Comparison of ENCODE assay signal across 1 cellular context in the genomic region with DNA sequence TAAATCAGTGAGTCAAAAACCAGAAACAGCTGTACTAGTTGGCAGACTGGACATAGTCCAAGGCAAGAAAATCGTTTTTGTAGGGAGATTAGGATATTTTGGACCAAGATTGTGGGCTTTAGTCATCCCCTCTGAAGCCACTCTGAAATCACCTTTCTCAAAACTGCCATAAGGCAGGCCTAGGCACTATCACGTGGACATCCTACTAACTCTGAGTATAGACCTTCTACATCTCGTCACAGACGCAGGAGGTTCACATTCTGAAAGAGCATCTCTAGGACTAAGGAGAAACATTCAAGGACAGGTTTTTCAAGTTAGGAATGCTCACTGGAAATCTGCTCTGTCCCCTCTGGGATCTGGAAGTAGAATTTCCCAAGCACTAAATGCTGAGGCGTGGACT.
TF ChIP-seq lines count a peak whose summit lies in the region.

No MANE protein-coding gene starts in this region.

TF ChIP-seq in H1, 55 proteins besides CTCF, POLR2A, EP300 and RAD21 (continued from another document):
- no peak for TF ChIP-seq SP1 (IDR thresholded peaks at IDR 0.05; ENCODE audit: low read depth, low read length)
- TF ChIP-seq GTF2F1 (IDR thresholded peaks at IDR 0.05; ENCODE audit: borderline replicate concordance, low read depth, low read length): no peak
- TF ChIP-seq, protein P1, sequence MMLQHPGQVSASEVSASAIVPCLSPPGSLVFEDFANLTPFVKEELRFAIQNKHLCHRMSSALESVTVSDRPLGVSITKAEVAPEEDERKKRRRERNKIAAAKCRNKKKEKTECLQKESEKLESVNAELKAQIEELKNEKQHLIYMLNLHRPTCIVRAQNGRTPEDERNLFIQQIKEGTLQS (IDR thresholded peaks at IDR 0.05; ENCODE audit: insufficient read depth, low read depth, low read length): no peak
- TF ChIP-seq SIX5 (IDR thresholded peaks at IDR 0.05; ENCODE audit: low read depth, low read length): no peak
- TF ChIP-seq GABPA (IDR thresholded peaks at IDR 0.05; ENCODE audit: borderline replicate concordance, insufficient read depth, low read length): no peak
- TF ChIP-seq ASH2L (IDR thresholded peaks at IDR 0.05; ENCODE audit: low read length): no peak
- TF ChIP-seq, protein P2, sequence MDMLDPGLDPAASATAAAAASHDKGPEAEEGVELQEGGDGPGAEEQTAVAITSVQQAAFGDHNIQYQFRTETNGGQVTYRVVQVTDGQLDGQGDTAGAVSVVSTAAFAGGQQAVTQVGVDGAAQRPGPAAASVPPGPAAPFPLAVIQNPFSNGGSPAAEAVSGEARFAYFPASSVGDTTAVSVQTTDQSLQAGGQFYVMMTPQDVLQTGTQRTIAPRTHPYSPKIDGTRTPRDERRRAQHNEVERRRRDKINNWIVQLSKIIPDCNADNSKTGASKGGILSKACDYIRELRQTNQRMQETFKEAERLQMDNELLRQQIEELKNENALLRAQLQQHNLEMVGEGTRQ (IDR thresholded peaks at IDR 0.05; ENCODE audit: low read length): no peak
- no peak for TF ChIP-seq CBX8 (IDR thresholded peaks at IDR 0.05; ENCODE audit: borderline replicate concordance, low read depth, low read length)
- no peak for TF ChIP-seq SP2 (IDR thresholded peaks at IDR 0.05; ENCODE audit: low read length)
- no peak for TF ChIP-seq SIN3A (conservative IDR thresholded peaks at IDR 0.05 in 1 of 2, IDR thresholded peaks at IDR 0.05 in 1 of 2; ENCODE audit: low read depth in 1 of 2, low read length in 2 of 2)
- TF ChIP-seq BRCA1 (IDR thresholded peaks at IDR 0.05; ENCODE audit: low read depth, low read length): no peak
- no peak for TF ChIP-seq TBP (IDR thresholded peaks at IDR 0.05; ENCODE audit: low read depth, low read length)
- no peak for TF ChIP-seq SIRT6 (IDR thresholded peaks at IDR 0.05; ENCODE audit: low read length)
- no peak for TF ChIP-seq RNF2 (IDR thresholded peaks at IDR 0.05; ENCODE audit: borderline replicate concordance, low read depth, low read length, missing control alignments, poor library complexity, severe bottlenecking)
